Comparison of ENCODE assay signal across 30 cellular contexts in the genomic region with DNA sequence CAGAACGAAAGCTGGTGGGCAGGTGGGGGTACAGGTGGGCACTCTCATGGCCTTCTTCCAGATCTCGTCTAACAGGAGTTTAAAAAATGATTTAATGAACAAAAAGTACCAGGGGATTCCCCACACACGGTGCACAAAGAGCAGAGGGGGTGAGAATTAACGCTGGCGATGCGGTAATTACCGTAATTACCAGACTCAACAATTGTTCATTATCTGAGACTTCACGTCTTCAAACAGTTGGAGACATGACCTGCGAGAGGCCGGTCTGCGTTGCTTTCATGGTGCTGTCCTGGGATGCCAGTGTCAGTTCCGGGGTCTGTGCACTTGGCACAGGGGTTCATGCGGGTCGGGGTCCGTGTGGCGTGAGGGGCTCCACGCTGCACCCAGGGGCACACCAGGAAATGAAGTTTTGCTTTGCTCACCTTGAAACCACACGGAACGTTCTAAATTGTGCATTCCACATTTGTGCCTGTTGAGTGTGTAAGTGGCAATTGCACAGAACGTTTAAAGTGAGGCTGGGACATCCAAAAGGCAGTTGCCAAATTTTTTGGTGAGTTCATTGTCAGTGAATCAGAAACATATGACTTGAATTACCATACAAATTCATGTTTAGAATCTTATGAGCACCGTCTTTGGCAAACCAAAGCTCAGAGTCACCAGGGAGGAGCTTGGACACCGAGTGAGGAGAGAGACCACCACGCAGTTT.
"Had no signal": no experiment of that assay in that cellular context is flagged by ENCODE, and none has a peak within 500 bp of the region (broad histone marks: within the 10 kb centered on the region; RNA-seq: fewer than 3 reads in every experiment).

No MANE protein-coding gene starts in this region.

- H3K27ac Mint-ChIP-seq: endodermal cell; memory B cell; mesothelial cell of epicardium; naive B cell; nephron; neural progenitor cell; stimulated activated naive B cell treated with anti-CD40 and anti-IgM and Interleukin-4, amounts not matched to agents 10 μg/mL and 1 μg/mL and 100 μg/mL, for 72 hours; stimulated activated naive CD8-positive, alpha-beta T cell treated with anti-CD3 and anti-CD28 coated beads, Interleukin-15, amount 100 ng/mL, for 72 hours; type B pancreatic cell had no signal

- H3K4me1 ChIP-seq: gastroesophageal sphincter, heart left ventricle, neural progenitor cell, psoas muscle, tibial artery had no signal

- DNase-seq: cerebellar nuclear complex; effector CD8-positive, alpha-beta T cell; endodermal cell; foreskin keratinocyte; kidney; mucosa of descending colon; naive B cell; nucleus accumbens; ovary; psoas muscle; right cardiac atrium; small intestine; stimulated activated CD4-positive, alpha-beta T cell treated with anti-CD3 and anti-CD28 coated beads, Interleukin-15, amount 100 ng/mL, for 24 hours; stimulated activated CD4-positive, alpha-beta T cell treated with anti-CD3 and anti-CD28 coated beads, Interleukin-2, amount 100 ng/mL, for 48 hours; stimulated activated naive B cell treated with anti-CD40 and anti-IgM and Interleukin-4, amounts not matched to agents 10 μg/mL and 1 μg/mL and 100 μg/mL, for 72 hours; stimulated activated naive CD8-positive, alpha-beta T cell treated with anti-CD3 and anti-CD28 coated beads, Interleukin-15, amount 100 ng/mL, for 72 hours had no signal

- H3K9ac ChIP-seq: neural progenitor cell had no signal

- ATAC-seq: esophagus mucosa; foreskin keratinocyte; gastroesophageal sphincter; heart left ventricle; left lobe of liver; mucosa of descending colon; psoas muscle; right cardiac atrium; stimulated activated naive B cell treated with anti-CD40 and anti-IgM and Interleukin-4, amounts not matched to agents 10 μg/mL and 1 μg/mL and 100 μg/mL, for 72 hours; stimulated activated naive CD8-positive, alpha-beta T cell treated with anti-CD3 and anti-CD28 coated beads, Interleukin-15, amount 100 ng/mL, for 72 hours had no signal

- H3K27me3 ChIP-seq: foreskin keratinocyte, heart left ventricle, hepatocyte, neural progenitor cell, ovary, tibial artery had no signal

- FAIRE-seq: colon, kidney, small intestine had no signal

- H3K4me1 Mint-ChIP-seq: memory B cell; mesothelial cell of epicardium; naive B cell; neural progenitor cell; stimulated activated naive B cell treated with anti-CD40 and anti-IgM and Interleukin-4, amounts not matched to agents 10 μg/mL and 1 μg/mL and 100 μg/mL, for 72 hours; stimulated activated naive CD8-positive, alpha-beta T cell treated with anti-CD3 and anti-CD28 coated beads, Interleukin-15, amount 100 ng/mL, for 72 hours had no signal

- H3K27me3 Mint-ChIP-seq: memory B cell; naive B cell; stimulated activated naive B cell treated with anti-CD40 and anti-IgM and Interleukin-4, amounts not matched to agents 10 μg/mL and 1 μg/mL and 100 μg/mL, for 72 hours; stimulated activated naive CD8-positive, alpha-beta T cell treated with anti-CD3 and anti-CD28 coated beads, Interleukin-15, amount 100 ng/mL, for 72 hours had no signal

- H3K79me2 ChIP-seq: hepatocyte had no signal

- H3K4me3 ChIP-seq: gastroesophageal sphincter, heart left ventricle, hepatocyte, lung, mucosa of descending colon, neural progenitor cell, ovary, psoas muscle, tibial artery had no signal

- H3K9me3 Mint-ChIP-seq: endodermal cell, mesothelial cell of epicardium, nephron, type B pancreatic cell had no signal

- H2AFZ ChIP-seq: hepatocyte, neural progenitor cell had no signal

- H3K36me3 ChIP-seq: gastroesophageal sphincter, heart left ventricle, neural progenitor cell, ovary, tibial artery had no signal

- H3K4me3 Mint-ChIP-seq: endodermal cell; memory B cell; mesothelial cell of epicardium; naive B cell; nephron; neural progenitor cell; stimulated activated naive B cell treated with anti-CD40 and anti-IgM and Interleukin-4, amounts not matched to agents 10 μg/mL and 1 μg/mL and 100 μg/mL, for 72 hours; stimulated activated naive CD8-positive, alpha-beta T cell treated with anti-CD3 and anti-CD28 coated beads, Interleukin-15, amount 100 ng/mL, for 72 hours; type B pancreatic cell had no signal

- H3K36me3 Mint-ChIP-seq: memory B cell; mesothelial cell of epicardium; naive B cell; neural progenitor cell; stimulated activated naive B cell treated with anti-CD40 and anti-IgM and Interleukin-4, amounts not matched to agents 10 μg/mL and 1 μg/mL and 100 μg/mL, for 72 hours; type B pancreatic cell had no signal

- H3K4me2 ChIP-seq: hepatocyte, neural progenitor cell had no signal

- H3K27ac ChIP-seq: epithelial cell of prostate, foreskin keratinocyte, gastroesophageal sphincter, heart left ventricle, hepatocyte, neural progenitor cell, ovary, psoas muscle, tibial artery had no signal

- H3K9me3 ChIP-seq: gastroesophageal sphincter, heart left ventricle, ovary, psoas muscle, tibial artery had no signal
